23 cellular contexts compared by ENCODE assay signal in genomic region chr10:126937026-126937425, GRCh38.
"Had no signal": no experiment of that assay in that cellular context is flagged by ENCODE, and none has a peak within 500 bp of the region (broad histone marks: within the 10 kb centered on the region; RNA-seq: fewer than 3 reads in every experiment).

No MANE protein-coding gene starts in this region.

- H3K4me3 ChIP-seq: MG63, SJSA1 had no signal

- DNase-seq: Karpas-422, KG1, MG63, NCI-H1092, NCI-H1105 treated with DMSO at 0.1 percent for 48 hours, NCI-H1417 treated with DMSO at 0.1 percent for 48 hours, NCI-H146, NCI-H1694 treated with DMSO at 0.1 percent for 48 hours, NCI-H1930, NCI-H2081 treated with DMSO at 0.1 percent for 48 hours, NCI-H2171, NCI-H226, NCI-H446, NCI-H510A, NCI-H524 treated with DMSO at 0.1 percent for 48 hours, NCI-H69, NCI-H774, Right ventricle myocardium superior, RPMI8226, SIG-M5, SK-N-SH, SW 1271 had no signal
